17 cellular contexts compared by ENCODE assay signal in the genomic region with DNA sequence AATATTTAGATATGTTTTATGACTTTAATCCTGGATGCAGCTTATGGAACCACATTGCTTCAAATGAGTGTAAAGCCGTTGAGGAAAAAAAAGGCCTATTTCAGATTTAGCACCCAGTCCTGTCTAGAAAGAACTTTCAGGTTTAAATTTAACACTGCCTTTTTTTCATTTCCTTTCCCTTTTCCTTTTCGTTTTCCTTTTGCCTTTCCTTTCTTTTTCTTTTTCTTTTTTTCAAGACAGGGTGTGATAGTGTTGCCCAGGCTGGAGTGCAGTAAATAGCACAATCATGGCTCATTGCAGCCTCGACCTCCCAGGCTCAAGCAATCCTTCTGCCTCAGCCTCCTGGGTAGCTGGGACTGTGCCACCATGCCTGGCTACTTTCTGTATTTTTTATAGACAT. TPM values are rescaled to one million over a fixed set of nuclear protein-coding genes. Genes with fewer than 3 reads are reported as not detected.
A peak's percentile ranks its signal among the peaks of the same experiment; 100 is the strongest.
DNase-seq lines count a peak whose midpoint lies in the region; ATAC-seq, FAIRE-seq and TF ChIP-seq lines count a peak whose summit lies in the region.
"Had no signal": no experiment of that assay in that cellular context is flagged by ENCODE, and none has a peak within 500 bp of the region (broad histone marks: within the 10 kb centered on the region; RNA-seq: fewer than 3 reads in every experiment).

No MANE protein-coding gene starts in this region.

- no TSS peak for BruUV-seq in HepG2 (replicated peaks; lab: Mats Ljungman, UMichigan)

- H3K27me3 ChIP-seq in HepG2 (ENCODE audit: control insufficient read depth in 1 of 2, insufficient read depth in 2 of 2, low read length in 2 of 2) (no peaks in the 10 kb centered on the region), right lobe of liver (no peaks in the 10 kb centered on the region), trophoblast cell (ENCODE audit: insufficient read depth, low read length) (no peaks in the 10 kb centered on the region), SJCRH30 (no peaks in the 10 kb centered on the region)

- no peak overlapping the region for H2BK5ac ChIP-seq in trophoblast cell (ENCODE audit: low read depth, low read length, poor library complexity)

- no peak overlapping the region for H4K91ac ChIP-seq in trophoblast cell (ENCODE audit: low read depth, low read length)

- intact Hi-C loops in HepG2 (cut with micrococcal nuclease; ENCODE audit: unreplicated experiment) (no loop called here), right lobe of liver (cut with DNase I) (no loop called here)

- H3K9ac ChIP-seq in HepG2 (ENCODE audit: insufficient read depth, low read depth, low read length) (no peak overlapping the region), trophoblast cell (ENCODE audit: low read length) (no peak overlapping the region)

- no peak for ATAC-seq in HepG2
- no peak for ATAC-seq in right lobe of liver
- ATAC-seq in activated naive CD8-positive, alpha-beta T cell treated with anti-CD3 and anti-CD28 coated beads, Interleukin-2, amount 10 ng/mL, durations not matched to agents 7 days and 5 days (ENCODE audit: low read depth), result no peak
- no peak for ATAC-seq in activated T-helper 17 cell treated with anti-CD3 and anti-CD28 coated beads, Interleukin-2, amount 50 U/mL, for 72 hours (replicated peaks)

- no peak for TF ChIP-seq RAD21 in HepG2 (CRISPR knock-in tag; IDR thresholded peaks at IDR 0.05)

- peaks cover 75% of the 10 kb centered on the region for H4K20me1 ChIP-seq in HepG2 (ENCODE audit: insufficient read depth, low read length)

- H2AFZ ChIP-seq in HepG2 (ENCODE audit: low read length) (no peak overlapping the region), trophoblast cell (ENCODE audit: insufficient read depth, low read length, poor library complexity) (no peak overlapping the region)

- H3K4me3 Mint-ChIP-seq in activated naive CD8-positive, alpha-beta T cell treated with anti-CD3 and anti-CD28 coated beads, Interleukin-2, amount 10 ng/mL, durations not matched to agents 7 days and 5 days, result no peak overlapping the region
- no peak overlapping the region for H3K4me3 Mint-ChIP-seq in activated T-helper 17 cell treated with anti-CD3 and anti-CD28 coated beads, Interleukin-2, amount 50 U/mL, for 72 hours

- H3K4ac ChIP-seq in trophoblast cell (ENCODE audit: low read depth, low read length), result peak overlapping the region; percentile 68

- no peaks in the 10 kb centered on the region for H3K27me3 Mint-ChIP-seq in activated naive CD8-positive, alpha-beta T cell treated with anti-CD3 and anti-CD28 coated beads, Interleukin-2, amount 10 ng/mL, durations not matched to agents 7 days and 5 days
- no peaks in the 10 kb centered on the region for H3K27me3 Mint-ChIP-seq in activated T-helper 17 cell treated with anti-CD3 and anti-CD28 coated beads, Interleukin-2, amount 50 U/mL, for 72 hours
- H3K27me3 Mint-ChIP-seq: CD8-positive, alpha-beta memory T cell had no signal

- H3K4me2 ChIP-seq in HepG2 (ENCODE audit: low read depth, low read length), result no peak overlapping the region
- no peak overlapping the region for H3K4me2 ChIP-seq in trophoblast cell (ENCODE audit: low read length)

- no peak overlapping the region for H3K18ac ChIP-seq in trophoblast cell (ENCODE audit: low read length)

- H3K79me2 ChIP-seq in HepG2 (ENCODE audit: insufficient read depth, low read length) (peaks cover 97% of the 10 kb centered on the region), trophoblast cell (ENCODE audit: control insufficient read depth, insufficient read depth, low read length, poor library complexity) (peaks cover 12% of the 10 kb centered on the region)

- H3K27ac ChIP-seq in HepG2 (ENCODE audit: extremely low read length, insufficient read depth, low read length) (no peak overlapping the region), right lobe of liver (no peak overlapping the region), HEK293 (ENCODE audit: extremely low read depth, low read depth, low read length) (no peak overlapping the region), trophoblast cell (ENCODE audit: low read depth, low read length) (no peak overlapping the region), SJCRH30 (no peak overlapping the region)

- no peak overlapping the region for H3K23ac ChIP-seq in trophoblast cell (ENCODE audit: low read length)

- TF ChIP-seq POLR2A in HepG2 (IDR thresholded peaks at IDR 0.05; ENCODE audit: insufficient read depth in 1 of 2, low read depth in 2 of 2, low read length in 2 of 2) (no peak), right lobe of liver (IDR thresholded peaks at IDR 0.05) (no peak)

- no peaks in the 10 kb centered on the region for H3K9me3 Mint-ChIP-seq in activated naive CD8-positive, alpha-beta T cell treated with anti-CD3 and anti-CD28 coated beads, Interleukin-2, amount 10 ng/mL, durations not matched to agents 7 days and 5 days
- H3K9me3 Mint-ChIP-seq in activated T-helper 17 cell treated with anti-CD3 and anti-CD28 coated beads, Interleukin-2, amount 50 U/mL, for 72 hours, result no peaks in the 10 kb centered on the region
- H3K9me3 Mint-ChIP-seq: CD8-positive, alpha-beta memory T cell had no signal

- H3K4me1 ChIP-seq in HepG2 (ENCODE audit: insufficient read depth, low read length) (peaks cover 21% of the 10 kb centered on the region; the same call in 1 of the 2 replicates), right lobe of liver (peaks cover 0 to 6% (median 0%) of the 10 kb centered on the region in 4 donors), HEK293 (ENCODE audit: control insufficient read depth, insufficient read depth, low read length) (peaks cover 23% of the 10 kb centered on the region), trophoblast cell (ENCODE audit: control insufficient read depth in 1 of 2, insufficient read depth in 2 of 2, low read length in 2 of 2) (no peaks in the 10 kb centered on the region), SJCRH30 (no peaks in the 10 kb centered on the region)

- POLR2A ChIA-PET in HepG2 (lab: Yijun Ruan, JAX) (interaction anchor here (1.8 kb wide), 1 partner anchor 16 kb away, joined by 5 read pairs; the partner anchor contains the start of gene LUC7L3), HEK293 (lab: Yijun Ruan, JAX) (no interaction called here)
- POLR2A ChIA-PET in activated naive CD8-positive, alpha-beta T cell treated with anti-CD3 and anti-CD28 coated beads, Interleukin-2, amount 10 ng/mL, durations not matched to agents 7 days and 5 days (lab: Charles Lee), result interaction anchor here (1.1 kb wide), 1 partner anchor 45 kb away, joined by 4 read pairs; no protein-coding TSS in a partner anchor

- H3K9me3 ChIP-seq in HepG2 (ENCODE audit: low read length) (no peaks in the 10 kb centered on the region), right lobe of liver (no peaks in the 10 kb centered on the region), HEK293 (ENCODE audit: control insufficient read depth, insufficient read depth, low read depth, low read length) (no peaks in the 10 kb centered on the region), trophoblast cell (ENCODE audit: insufficient read depth, low read depth, low read length) (no peaks in the 10 kb centered on the region), SJCRH30 (replicated peaks) (no peaks in the 10 kb centered on the region)

- H3K14ac ChIP-seq in trophoblast cell (ENCODE audit: low read length), result no peak overlapping the region

- H3K36me3 ChIP-seq in HepG2 (replicated peaks in 1 of 2; ENCODE audit: control insufficient read depth in 1 of 2, insufficient read depth in 2 of 2, low read length in 2 of 2) (peaks cover 18 to 43% of the 10 kb centered on the region in 2 experiments), right lobe of liver (peaks cover 0 to 19% (median 8%) of the 10 kb centered on the region in 4 donors), HEK293 (ENCODE audit: control insufficient read depth in 2 of 2, insufficient read depth in 1 of 2, low read length in 2 of 2) (peaks cover 37 to 44% of the 10 kb centered on the region in 2 experiments), trophoblast cell (ENCODE audit: control insufficient read depth in 1 of 2, insufficient read depth in 2 of 2, low read length in 2 of 2) (peaks cover 8 to 11% of the 10 kb centered on the region in 2 experiments), SJCRH30 (peaks cover 38% of the 10 kb centered on the region)

- CTCF ChIA-PET in HepG2 (lab: Yijun Ruan, JAX; ENCODE audit: low intra/inter-chr PET ratio, low total read pairs) (no interaction called here), HEK293 (lab: Yijun Ruan, JAX) (interaction anchor here (0.6 to 1.2 kb wide), 3 partner anchors 71 to 109 kb away, joined by 3 to 6 read pairs (median 4); no protein-coding TSS in a partner anchor)

- H2BK120ac ChIP-seq in trophoblast cell (ENCODE audit: insufficient read depth, low read length, poor library complexity), result no peak overlapping the region

- H3K27ac Mint-ChIP-seq in activated naive CD8-positive, alpha-beta T cell treated with anti-CD3 and anti-CD28 coated beads, Interleukin-2, amount 10 ng/mL, durations not matched to agents 7 days and 5 days, result peak overlapping the region; percentile 67
- H3K27ac Mint-ChIP-seq in activated T-helper 17 cell treated with anti-CD3 and anti-CD28 coated beads, Interleukin-2, amount 50 U/mL, for 72 hours, result no peak overlapping the region

- FAIRE-seq in HepG2 (lab: Jason Lieb, UNC), result no peak

- H3K4me3 ChIP-seq in HepG2 (replicated peaks in 1 of 3; ENCODE audit: insufficient read depth in 1 of 3, low read depth in 2 of 3, low read length in 3 of 3) (no peak overlapping the region), right lobe of liver (no peak overlapping the region), HEK293 (ENCODE audit: low read depth, low read length) (no peak overlapping the region), trophoblast cell (ENCODE audit: low read depth, low read length) (no peak overlapping the region), SJCRH30 (no peak overlapping the region)

- H2BK12ac ChIP-seq in trophoblast cell (ENCODE audit: low read length), result no peak overlapping the region

- WGBS in HepG2 (ENCODE audit: low lambda C conversion rate), result 92% methylated on average over 3 of the region's 3 CpGs
- WGBS in right lobe of liver (ENCODE audit: insufficient coverage, low coverage, low lambda C conversion rate, missing lambda C conversion rate), result 34% methylated on average over 2 of the region's 3 CpGs
- no CpG with 5 or more reads among the region's 3 CpGs for WGBS in trophoblast cell (ENCODE audit: extremely low coverage, insufficient coverage, insufficient read length)

- TF ChIP-seq EP300 in HepG2 (IDR thresholded peaks at IDR 0.05; ENCODE audit: low read depth in 2 of 2, low read length in 2 of 2) (no peak), HepG2 (CRISPR knock-in tag; IDR thresholded peaks at IDR 0.05; ENCODE audit: borderline replicate concordance) (no peak)

- no peak overlapping the region for H4K8ac ChIP-seq in trophoblast cell (ENCODE audit: low read depth, low read length)

- no peak overlapping the region for H4K12ac ChIP-seq in trophoblast cell (ENCODE audit: low read depth, low read length)

- H3K4me1 Mint-ChIP-seq in activated naive CD8-positive, alpha-beta T cell treated with anti-CD3 and anti-CD28 coated beads, Interleukin-2, amount 10 ng/mL, durations not matched to agents 7 days and 5 days, result peaks cover 23% of the 10 kb centered on the region
- peaks cover 34% of the 10 kb centered on the region for H3K4me1 Mint-ChIP-seq in activated T-helper 17 cell treated with anti-CD3 and anti-CD28 coated beads, Interleukin-2, amount 50 U/mL, for 72 hours

- H3K79me1 ChIP-seq in trophoblast cell (ENCODE audit: low read length), result no peaks in the 10 kb centered on the region

- DNase-seq in HepG2 (ENCODE audit: low spot score) (no peak), right lobe of liver (no peak), trophoblast cell (no peak), SJCRH30 (no peak)
- no peak for DNase-seq in activated naive CD8-positive, alpha-beta T cell treated with anti-CD3 and anti-CD28 coated beads, Interleukin-2, amount 10 ng/mL, durations not matched to agents 7 days and 5 days
- DNase-seq: CD8-positive, alpha-beta memory T cell; DMS79 treated with DMSO at 0.1 percent for 48 hours; HCEC 1CT; KG1; NCI-H1436; NCI-H2029; NCI-H2171; NCI-H446 treated with DMSO at 0.1 percent for 48 hours; RPMI8226 had no signal

- in situ Hi-C loops in HepG2 (cut with HindIII; ENCODE audit: extremely low pct_ligation_motif_present, low pct_unique_long_range_greater_than_20kb), result no loop called here

- TF ChIP-seq CTCF in HepG2 (CRISPR knock-in tag; IDR thresholded peaks at IDR 0.05), result no peak
- TF ChIP-seq CTCF in right lobe of liver (IDR thresholded peaks at IDR 0.05), result no peak
- TF ChIP-seq CTCF in HEK293 (tag by site-specific recombination; IDR thresholded peaks at IDR 0.05), result no peak

- peaks cover 12% of the 10 kb centered on the region for H3K36me3 Mint-ChIP-seq in activated naive CD8-positive, alpha-beta T cell treated with anti-CD3 and anti-CD28 coated beads, Interleukin-2, amount 10 ng/mL, durations not matched to agents 7 days and 5 days
- H3K36me3 Mint-ChIP-seq in activated T-helper 17 cell treated with anti-CD3 and anti-CD28 coated beads, Interleukin-2, amount 50 U/mL, for 72 hours (ENCODE audit: low read depth), result peaks cover 81% of the 10 kb centered on the region

- no peak overlapping the region for H2AK5ac ChIP-seq in trophoblast cell (ENCODE audit: low read length)

RNA-seq across cellular contexts. Expression of gene LUC7L3, which starts 15.9 kb away (rescaled TPM):
- total RNA-seq in HepG2 (2016; rRNA removed; fragmentation: Illumina TruSeq; extraction: Trizol) (60.2 and 108 TPM in 2 replicates), right lobe of liver (10 to 100 TPM; 15.4 to 50.5 (median 31.0) TPM)
- total RNA-seq in HepG2 (2016; cell fraction: cytosol; rRNA removed; fragmentation: Illumina TruSeq; extraction: Trizol; ENCODE audit: low read depth), result 18.8 and 26.1 TPM in 2 replicates
- total RNA-seq in HepG2 (2016; cell fraction: insoluble cytoplasmic fraction; rRNA removed; fragmentation: Illumina TruSeq; extraction: Trizol), result 62.5 and 109 TPM in 2 replicates
- total RNA-seq in HepG2 (2016; cell fraction: membrane; rRNA removed; fragmentation: Illumina TruSeq; extraction: Trizol), result 14.5 and 18.9 TPM in 2 replicates
- total RNA-seq in HepG2 (2016; cell fraction: nucleus; rRNA removed; fragmentation: Illumina TruSeq; extraction: Trizol), result 195 TPM in 2 replicates
- polyA plus RNA-seq in HepG2 (2011; rRNA removed), result 95.9 and 120 TPM in 2 replicates
- polyA plus RNA-seq in HepG2 (2011; cell fraction: cytosol; rRNA removed), result 30.0 and 34.7 TPM in 2 replicates
- polyA plus RNA-seq in HepG2 (2011; cell fraction: nucleus; rRNA removed), result 415 and 478 TPM in 2 replicates
- polyA plus RNA-seq in HepG2 (2012), result 194 and 235 TPM in 2 replicates
- 7.1 and 8.6 TPM in 2 replicates for polyA plus RNA-seq in HepG2 (2016; cell fraction: cytosol; fragmentation: Illumina TruSeq; extraction: Trizol; ENCODE audit: low read depth)
- 136 and 147 TPM in 2 replicates for polyA plus RNA-seq in HepG2 (2016; cell fraction: insoluble cytoplasmic fraction; fragmentation: Illumina TruSeq; extraction: Trizol; ENCODE audit: low read depth)
- polyA plus RNA-seq in HepG2 (2016; cell fraction: membrane; fragmentation: Illumina TruSeq; extraction: Trizol; ENCODE audit: low read depth), result 13.0 and 18.1 TPM in 2 replicates
- 530 TPM in 2 replicates for polyA plus RNA-seq in HepG2 (2016; cell fraction: nucleus; fragmentation: Illumina TruSeq; extraction: Trizol; ENCODE audit: insufficient read depth, low read depth)
- 33.0 and 52.4 TPM in 2 replicates for polyA minus RNA-seq in HepG2 (2011; rRNA and poly(A)+ RNA removed; ENCODE audit: low replicate concordance)
- 14.1 and 14.4 TPM in 2 replicates for polyA minus RNA-seq in HepG2 (2011; cell fraction: cytosol; rRNA and poly(A)+ RNA removed)
- 321 and 363 TPM in 2 replicates for polyA minus RNA-seq in HepG2 (2011; cell fraction: nucleus; rRNA and poly(A)+ RNA removed)
- total RNA-seq in activated naive CD8-positive, alpha-beta T cell treated with anti-CD3 and anti-CD28 coated beads, Interleukin-2, amount 10 ng/mL, durations not matched to agents 7 days and 5 days, result 100 to 1,000 TPM; 184 to 200 TPM
- 128 and 131 TPM in 2 replicates for polyA plus RNA-seq in trophoblast cell (2013)
- total RNA-seq in activated T-helper 17 cell treated with anti-CD3 and anti-CD28 coated beads, Interleukin-2, amount 50 U/mL, for 72 hours, result 100 to 1,000 TPM; 113 to 142 TPM
- total RNA-seq in SJCRH30 (2014; rRNA removed; shearing (Covaris generic)), result 54.9 and 84.7 TPM in 2 replicates

RNA-seq across cellular contexts. Expression of gene ANKRD40, which starts 27.6 kb away (rescaled TPM):
- total RNA-seq in HepG2 (2016; rRNA removed; fragmentation: Illumina TruSeq; extraction: Trizol) (46.4 and 52.4 TPM in 2 replicates), right lobe of liver (10 to 100 TPM; 13.9 to 17.4 (median 15.1) TPM)
- total RNA-seq in HepG2 (2016; cell fraction: cytosol; rRNA removed; fragmentation: Illumina TruSeq; extraction: Trizol; ENCODE audit: low read depth), result 14.8 and 17.0 TPM in 2 replicates
- 43.9 and 45.1 TPM in 2 replicates for total RNA-seq in HepG2 (2016; cell fraction: insoluble cytoplasmic fraction; rRNA removed; fragmentation: Illumina TruSeq; extraction: Trizol)
- total RNA-seq in HepG2 (2016; cell fraction: membrane; rRNA removed; fragmentation: Illumina TruSeq; extraction: Trizol), result 53.6 and 57.7 TPM in 2 replicates
- 27.7 and 32.1 TPM in 2 replicates for total RNA-seq in HepG2 (2016; cell fraction: nucleus; rRNA removed; fragmentation: Illumina TruSeq; extraction: Trizol)
- polyA plus RNA-seq in HepG2 (2011; rRNA removed), result 30.2 and 35.0 TPM in 2 replicates
- 20.9 and 27.5 TPM in 2 replicates for polyA plus RNA-seq in HepG2 (2011; cell fraction: cytosol; rRNA removed)
- 14.0 and 17.7 TPM in 2 replicates for polyA plus RNA-seq in HepG2 (2011; cell fraction: nucleus; rRNA removed)
- 25.7 and 26.1 TPM in 2 replicates for polyA plus RNA-seq in HepG2 (2012)
- 12.7 TPM in 2 replicates for polyA plus RNA-seq in HepG2 (2016; cell fraction: cytosol; fragmentation: Illumina TruSeq; extraction: Trizol; ENCODE audit: low read depth)
- 37.2 and 46.0 TPM in 2 replicates for polyA plus RNA-seq in HepG2 (2016; cell fraction: insoluble cytoplasmic fraction; fragmentation: Illumina TruSeq; extraction: Trizol; ENCODE audit: low read depth)
- polyA plus RNA-seq in HepG2 (2016; cell fraction: membrane; fragmentation: Illumina TruSeq; extraction: Trizol; ENCODE audit: low read depth), result 34.9 and 37.7 TPM in 2 replicates
- 52.0 and 58.7 TPM in 2 replicates for polyA plus RNA-seq in HepG2 (2016; cell fraction: nucleus; fragmentation: Illumina TruSeq; extraction: Trizol; ENCODE audit: insufficient read depth, low read depth)
- polyA minus RNA-seq in HepG2 (2011; rRNA and poly(A)+ RNA removed; ENCODE audit: low replicate concordance), result 22.7 and 24.6 TPM in 2 replicates
- 31.7 and 31.9 TPM in 2 replicates for polyA minus RNA-seq in HepG2 (2011; cell fraction: cytosol; rRNA and poly(A)+ RNA removed)
- 21.2 and 23.9 TPM in 2 replicates for polyA minus RNA-seq in HepG2 (2011; cell fraction: nucleus; rRNA and poly(A)+ RNA removed)
- 10 to 100 TPM; 30.3 to 31.4 TPM for total RNA-seq in activated naive CD8-positive, alpha-beta T cell treated with anti-CD3 and anti-CD28 coated beads, Interleukin-2, amount 10 ng/mL, durations not matched to agents 7 days and 5 days
- 19.4 and 20.6 TPM in 2 replicates for polyA plus RNA-seq in trophoblast cell (2013)
- total RNA-seq in activated T-helper 17 cell treated with anti-CD3 and anti-CD28 coated beads, Interleukin-2, amount 50 U/mL, for 72 hours, result 10 to 100 TPM; 13.0 to 29.9 TPM
- total RNA-seq in SJCRH30 (2014; rRNA removed; shearing (Covaris generic)), result 42.3 and 48.1 TPM in 2 replicates

RNA-seq across cellular contexts. Expression of gene ANKRD40CL, which starts 32.0 kb away (rescaled TPM):
- total RNA-seq in HepG2 (2016; rRNA removed; fragmentation: Illumina TruSeq; extraction: Trizol) (0.11 TPM in 1 of 2 replicates, not detected in the other), right lobe of liver (under 1 TPM in 1 of 6 experiments, not detected in 5; 0.29 TPM)
- total RNA-seq in HepG2 (2016; cell fraction: cytosol; rRNA removed; fragmentation: Illumina TruSeq; extraction: Trizol; ENCODE audit: low read depth), result 0.35 TPM in 1 of 2 replicates, not detected in the other
- not detected in 2 replicates for total RNA-seq in HepG2 (2016; cell fraction: insoluble cytoplasmic fraction; rRNA removed; fragmentation: Illumina TruSeq; extraction: Trizol)
- 0.52 TPM in 1 of 2 replicates, not detected in the other for total RNA-seq in HepG2 (2016; cell fraction: membrane; rRNA removed; fragmentation: Illumina TruSeq; extraction: Trizol)
- total RNA-seq in HepG2 (2016; cell fraction: nucleus; rRNA removed; fragmentation: Illumina TruSeq; extraction: Trizol), result not detected in 2 replicates
- polyA plus RNA-seq in HepG2 (2011; rRNA removed), result 0.03 and 0.09 TPM in 2 replicates
- polyA plus RNA-seq in HepG2 (2011; cell fraction: cytosol; rRNA removed), result 0.05 TPM in 1 of 2 replicates, not detected in the other
- polyA plus RNA-seq in HepG2 (2011; cell fraction: nucleus; rRNA removed), result 0.03 TPM in 1 of 2 replicates, not detected in the other
- 0.27 and 0.63 TPM in 2 replicates for polyA plus RNA-seq in HepG2 (2012)
- polyA plus RNA-seq in HepG2 (2016; cell fraction: cytosol; fragmentation: Illumina TruSeq; extraction: Trizol; ENCODE audit: low read depth), result not detected in 2 replicates
- not detected in 2 replicates for polyA plus RNA-seq in HepG2 (2016; cell fraction: insoluble cytoplasmic fraction; fragmentation: Illumina TruSeq; extraction: Trizol; ENCODE audit: low read depth)
- polyA plus RNA-seq in HepG2 (2016; cell fraction: membrane; fragmentation: Illumina TruSeq; extraction: Trizol; ENCODE audit: low read depth), result 0.27 TPM in 1 of 2 replicates, not detected in the other
- polyA plus RNA-seq in HepG2 (2016; cell fraction: nucleus; fragmentation: Illumina TruSeq; extraction: Trizol; ENCODE audit: insufficient read depth, low read depth), result not detected in 2 replicates
- not detected in 2 replicates for polyA minus RNA-seq in HepG2 (2011; rRNA and poly(A)+ RNA removed; ENCODE audit: low replicate concordance)
- polyA minus RNA-seq in HepG2 (2011; cell fraction: cytosol; rRNA and poly(A)+ RNA removed), result not detected in 2 replicates
- 0.26 TPM in 1 of 2 replicates, not detected in the other for polyA minus RNA-seq in HepG2 (2011; cell fraction: nucleus; rRNA and poly(A)+ RNA removed)
- total RNA-seq in activated naive CD8-positive, alpha-beta T cell treated with anti-CD3 and anti-CD28 coated beads, Interleukin-2, amount 10 ng/mL, durations not matched to agents 7 days and 5 days, result not detected
- not detected in 2 replicates for polyA plus RNA-seq in trophoblast cell (2013)
- total RNA-seq in activated T-helper 17 cell treated with anti-CD3 and anti-CD28 coated beads, Interleukin-2, amount 50 U/mL, for 72 hours, result not detected
- total RNA-seq in SJCRH30 (2014; rRNA removed; shearing (Covaris generic)), result not detected in 2 replicates
- total RNA-seq: CD8-positive, alpha-beta memory T cell; G401 had no signal
- polyA plus RNA-seq: CD8-positive, alpha-beta memory T cell had no signal
